28 cellular contexts compared by ENCODE assay signal in the genomic region with DNA sequence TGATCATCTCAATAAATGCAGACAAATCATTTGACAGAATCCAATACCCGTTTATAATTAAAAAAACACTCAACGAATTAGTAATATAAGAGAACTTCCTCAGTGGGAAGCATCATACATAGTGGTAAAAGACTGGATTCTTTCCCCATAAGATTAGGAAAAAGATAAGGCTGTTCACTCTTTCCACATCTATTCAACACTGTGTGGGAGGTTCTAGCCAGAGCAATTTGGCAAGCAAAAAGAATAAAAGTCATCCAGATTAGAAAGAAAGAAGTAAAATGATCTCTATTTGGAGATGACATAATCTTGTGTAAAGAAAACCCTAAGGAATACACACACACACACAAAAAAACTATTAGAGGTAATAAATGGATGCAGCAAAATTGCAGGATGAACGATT. TPM values are rescaled to one million over a fixed set of nuclear protein-coding genes. Genes with fewer than 3 reads are reported as not detected.
A peak's percentile ranks its signal among the peaks of the same experiment; 100 is the strongest.
DNase-seq lines count a peak whose midpoint lies in the region; ATAC-seq, FAIRE-seq and TF ChIP-seq lines count a peak whose summit lies in the region.
"Had no signal": no experiment of that assay in that cellular context is flagged by ENCODE, and none has a peak within 500 bp of the region (broad histone marks: within the 10 kb centered on the region; RNA-seq: fewer than 3 reads in every experiment).

No MANE protein-coding gene starts in this region.

- H3K27ac Mint-ChIP-seq in HFFc6, result no peak overlapping the region
- H3K27ac Mint-ChIP-seq in astrocyte (ENCODE audit: unreplicated experiment), result no peak overlapping the region
- H3K27ac Mint-ChIP-seq: B cell; CD4-positive, CD25-positive, alpha-beta regulatory T cell; IgD-negative memory B cell; T-cell had no signal

- no peaks in the 10 kb centered on the region for H3K79me2 ChIP-seq in astrocyte (ENCODE audit: insufficient read depth, low read length)

- FAIRE-seq in astrocyte (lab: Jason Lieb, UNC), result peak; percentile 26
- FAIRE-seq: GM12878, GM19239 had no signal

- H3K4me3 Mint-ChIP-seq in HFFc6 (no peak overlapping the region), astrocyte (ENCODE audit: unreplicated experiment) (no peak overlapping the region)
- H3K4me3 Mint-ChIP-seq: B cell; CD4-positive, CD25-positive, alpha-beta regulatory T cell; T-cell had no signal

- H3K27me3 ChIP-seq in astrocyte (ENCODE audit: insufficient read depth, low read length), result no peaks in the 10 kb centered on the region

- DNase-seq in HFFc6 (peak; percentile 29), astrocyte (ENCODE audit: low read depth) (peak; percentile 95), fibroblast of the aortic adventitia (ENCODE audit: low read depth) (peak; percentile 88), NOMO-1 treated with dmso at 0.1 percent for 144 hours (lab: John Stamatoyannopoulos, UW; ENCODE audit: unreplicated experiment) (no peak), LoVo (ENCODE audit: low spot score) (no peak), NCI-H446 (lab: John Stamatoyannopoulos, UW) (no peak)
- DNase-seq: Caco-2; CD4-positive, CD25-positive, alpha-beta regulatory T cell; DMS153; GF-D8; H7; Karpas-422; NCI-H1105; NCI-H2081; NCI-H510A; NCI-H774; OCI-M1; RPMI8226; SHP77 treated with DMSO at 0.1 percent for 48 hours; T-cell had no signal

- no peaks in the 10 kb centered on the region for H3K36me3 ChIP-seq in astrocyte (ENCODE audit: insufficient read depth, low read length)

- H3K36me3 Mint-ChIP-seq in HFFc6 (ENCODE audit: low read depth), result peaks cover 16% of the 10 kb centered on the region
- peaks cover 5% of the 10 kb centered on the region for H3K36me3 Mint-ChIP-seq in astrocyte (ENCODE audit: low read depth, unreplicated experiment)

- H2AFZ ChIP-seq in astrocyte (ENCODE audit: low read depth, low read length), result no peak overlapping the region

- no peak overlapping the region for H3K4me2 ChIP-seq in astrocyte (ENCODE audit: low read length)

- no peaks in the 10 kb centered on the region for H3K9me3 ChIP-seq in astrocyte (ENCODE audit: insufficient read depth, low read depth, low read length)

- H3K4me1 Mint-ChIP-seq in HFFc6 (ENCODE audit: low read depth), result peaks cover 40% of the 10 kb centered on the region
- H3K4me1 Mint-ChIP-seq in astrocyte (ENCODE audit: low read depth, unreplicated experiment), result peaks cover 14% of the 10 kb centered on the region
- H3K4me1 Mint-ChIP-seq: B cell, IgD-negative memory B cell, T-cell had no signal

- no peak overlapping the region for H3K9ac ChIP-seq in astrocyte (ENCODE audit: low read length)

- TF ChIP-seq CTCF in HFFc6 (IDR thresholded peaks at IDR 0.05), result no peak
- no peak for TF ChIP-seq CTCF in astrocyte (IDR thresholded peaks at IDR 0.05; ENCODE audit: insufficient read depth, low read depth, low read length)
- no peak for TF ChIP-seq CTCF in fibroblast of the aortic adventitia (IDR thresholded peaks at IDR 0.05; ENCODE audit: insufficient read depth, low read length)

- peaks cover 5% of the 10 kb centered on the region for H3K9me3 Mint-ChIP-seq in HFFc6
- H3K9me3 Mint-ChIP-seq in astrocyte (ENCODE audit: unreplicated experiment), result peaks cover 7% of the 10 kb centered on the region

- no peak overlapping the region for H3K4me3 ChIP-seq in astrocyte (ENCODE audit: insufficient read depth, low read depth, low read length)
- H3K4me3 ChIP-seq in fibroblast of the aortic adventitia (ENCODE audit: low read depth, low read length), result no peak overlapping the region
- H3K4me3 ChIP-seq: GM12878 had no signal

- peaks cover 2% of the 10 kb centered on the region for H3K4me1 ChIP-seq in astrocyte (ENCODE audit: insufficient read depth, low read length)
- H3K4me1 ChIP-seq: Caco-2 had no signal

- H4K20me1 ChIP-seq in astrocyte (ENCODE audit: insufficient read depth, low read length), result no peaks in the 10 kb centered on the region

- peaks cover 6% of the 10 kb centered on the region; the same call in 1 of the 2 replicates for H3K27me3 Mint-ChIP-seq in HFFc6 (ENCODE audit: insufficient read depth)
- no peaks in the 10 kb centered on the region for H3K27me3 Mint-ChIP-seq in astrocyte (ENCODE audit: low read depth, unreplicated experiment)
- H3K27me3 Mint-ChIP-seq: B cell; CD4-positive, CD25-positive, alpha-beta regulatory T cell; IgD-negative memory B cell; T-cell had no signal

- H3K27ac ChIP-seq in astrocyte (ENCODE audit: low read depth, low read length), result peak overlapping the region; percentile 60
- H3K27ac ChIP-seq: HL-60 had no signal

- ATAC-seq in HG02588 (IDR thresholded peaks at IDR 0.05; ENCODE audit: unreplicated experiment), result no peak
- ATAC-seq: GM12878, SK-N-SH treated with all-trans-retinoic acid at 6 μM for 48 hours, T-cell had no signal

RNA-seq across cellular contexts. Expression of gene YEATS4, which starts 38.4 kb away (rescaled TPM):
- 10 to 100 TPM in 4 of 6 experiments, 1 to 10 TPM in 2; 7.3 to 11.1 (median 10.4) TPM for total RNA-seq in HFFc6 (2021; fragmentation: NEBNext Ultra II Directional; extraction: Animal tissue kit (Norgen Biotek cat#: 25700))
- total RNA-seq in astrocyte, result 9.2 and 11.6 TPM in 2 replicates
- 23.5 and 37.2 TPM in 2 replicates for total RNA-seq in fibroblast of the aortic adventitia (ENCODE audit: low replicate concordance)

RNA-seq across cellular contexts. Expression of gene LYZ, which starts 49.8 kb away (rescaled TPM):
- not detected for total RNA-seq in HFFc6 (2021; fragmentation: NEBNext Ultra II Directional; extraction: Animal tissue kit (Norgen Biotek cat#: 25700))
- total RNA-seq in astrocyte (0.31 and 0.45 TPM in 2 replicates), fibroblast of the aortic adventitia (ENCODE audit: low replicate concordance) (not detected in 2 replicates)
- total RNA-seq: Daoy, H7 had no signal

Comparison
In these comparisons a context has a peak if more than half of its experiments do, and no peak if none do; other contexts are left out.
1. DNase-seq: peak in HFFc6 (single experiment), astrocyte (single experiment) and fibroblast of the aortic adventitia (single experiment); none in NOMO-1 treated with dmso at 0.1 percent for 144 hours (single experiment), LoVo (single experiment) and NCI-H446 (0 of 2).